19 cellular contexts compared by ENCODE assay signal in genomic region chr7:130595986-130596385, GRCh38.
A peak's percentile ranks its signal among the peaks of the same experiment; 100 is the strongest.
DNase-seq lines count a peak whose midpoint lies in the region; ATAC-seq and TF ChIP-seq lines count a peak whose summit lies in the region.
"Had no signal": no experiment of that assay in that cellular context is flagged by ENCODE, and none has a peak within 500 bp of the region (broad histone marks: within the 10 kb centered on the region; RNA-seq: fewer than 3 reads in every experiment).

No MANE protein-coding gene starts in this region.

- H3K27ac ChIP-seq in tibial artery, result no peak overlapping the region
- H3K27ac ChIP-seq: stomach, transverse colon had no signal

- H3K36me3 ChIP-seq in tibial artery, result no peaks in the 10 kb centered on the region
- H3K36me3 ChIP-seq: stomach, transverse colon had no signal

- DNase-seq in EH (ENCODE audit: low read depth), result peak; percentile 16
- peak; percentile 74 for DNase-seq in LHCN-M2 (ENCODE audit: low read depth)
- DNase-seq in cardiac fibroblast (ENCODE audit: low read depth in 2 of 2), result peak; percentile 3 to 49
- peak; percentile 60 for DNase-seq in myocyte (ENCODE audit: low read depth)
- no peak for DNase-seq in tibial artery
- no peak for DNase-seq in activated naive CD4-positive, alpha-beta T cell treated with anti-CD3 and anti-CD28 coated beads, Interleukin-2, amount 50 U/mL, for 72 hours (ENCODE audit: low spot score in 2 of 2)
- DNase-seq: activated CD4-positive, alpha-beta T cell treated with anti-CD3 and anti-CD28 coated beads, Interleukin-2, amount 50 U/mL, for 1 hour; cortex of kidney; DND-41; endodermal cell; hypothalamus; NCI-H1417; retina; stimulated activated CD4-positive, alpha-beta T cell treated with anti-CD3 and anti-CD28 coated beads, Interleukin-12 subunit alpha, Interleukin-12 subunit beta, amount 100 ng/mL, for 4 hours; stomach; transverse colon had no signal

- no peak for ATAC-seq in GM21381 (IDR thresholded peaks at IDR 0.05; ENCODE audit: unreplicated experiment)
- no peak for ATAC-seq in activated naive CD4-positive, alpha-beta T cell treated with anti-CD3 and anti-CD28 coated beads, Interleukin-2, amount 50 U/mL, for 72 hours
- ATAC-seq: HepG2 had no signal

- no peaks in the 10 kb centered on the region for H3K27me3 ChIP-seq in tibial artery
- H3K27me3 ChIP-seq: stomach, transverse colon had no signal

- no peak overlapping the region for H3K27ac Mint-ChIP-seq in activated naive CD4-positive, alpha-beta T cell treated with anti-CD3 and anti-CD28 coated beads, Interleukin-2, amount 50 U/mL, for 72 hours
- H3K27ac Mint-ChIP-seq: activated naive CD8-positive, alpha-beta T cell; endodermal cell had no signal

- no peak overlapping the region for H3K4me3 ChIP-seq in cardiac fibroblast (replicated peaks in 1 of 2; ENCODE audit: low read depth in 2 of 2, low read length in 2 of 2)
- H3K4me3 ChIP-seq in tibial artery, result no peak overlapping the region
- H3K4me3 ChIP-seq: stomach, transverse colon had no signal

- no peaks in the 10 kb centered on the region for H3K9me3 ChIP-seq in tibial artery
- H3K9me3 ChIP-seq: stomach, transverse colon had no signal

- intact Hi-C loops in tibial artery (cut with DNase I; ENCODE audit: low total_unique reads), result no loop called here

- H3K9me3 Mint-ChIP-seq in activated naive CD4-positive, alpha-beta T cell treated with anti-CD3 and anti-CD28 coated beads, Interleukin-2, amount 50 U/mL, for 72 hours, result no peaks in the 10 kb centered on the region

- TF ChIP-seq CTCF in cardiac fibroblast (IDR thresholded peaks at IDR 0.05; ENCODE audit: low read depth, low read length) (no peak), tibial artery (IDR thresholded peaks at IDR 0.05) (no peak)

- H3K4me1 ChIP-seq in tibial artery, result no peaks in the 10 kb centered on the region
- H3K4me1 ChIP-seq: stomach, transverse colon had no signal

- H3K36me3 Mint-ChIP-seq in activated naive CD4-positive, alpha-beta T cell treated with anti-CD3 and anti-CD28 coated beads, Interleukin-2, amount 50 U/mL, for 72 hours, result peaks cover 0 to 8% of the 10 kb centered on the region in 2 donors

Comparison
In these comparisons a context has a peak if more than half of its experiments do, and no peak if none do; other contexts are left out.
1. DNase-seq: peak in EH (single experiment), LHCN-M2 (single experiment), cardiac fibroblast (2 of 2) and myocyte (single experiment); none in tibial artery (0 of 2) and activated naive CD4-positive, alpha-beta T cell treated with anti-CD3 and anti-CD28 coated beads, Interleukin-2, amount 50 U/mL, for 72 hours (0 of 2).